1 cellular context compared by ENCODE assay signal in the genomic region with DNA sequence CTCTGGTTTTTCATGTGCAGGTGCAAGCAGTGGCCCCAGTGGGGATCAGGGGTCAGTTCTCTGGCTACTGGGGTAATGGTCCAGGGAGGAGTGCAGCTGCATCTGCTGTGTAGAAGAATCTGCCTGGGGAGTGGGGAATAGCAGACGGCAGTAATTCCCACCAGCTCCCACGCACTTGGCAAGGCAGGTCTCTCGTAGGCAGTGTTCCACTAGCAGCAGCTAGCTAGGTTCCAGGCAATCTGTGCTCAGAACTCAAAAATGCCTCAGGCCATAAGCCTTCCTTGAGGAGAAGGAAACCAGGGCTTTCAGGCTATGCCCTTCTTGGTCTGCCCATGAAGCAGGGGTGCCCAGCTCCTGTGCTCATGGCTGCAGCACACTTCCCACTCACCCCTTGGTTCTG.
TF ChIP-seq lines count a peak whose summit lies in the region.

No MANE protein-coding gene starts in this region.

TF ChIP-seq in IMR-90, 13 proteins besides CTCF, POLR2A, EP300 and RAD21 (continued from another document):
- TF ChIP-seq, protein P1, sequence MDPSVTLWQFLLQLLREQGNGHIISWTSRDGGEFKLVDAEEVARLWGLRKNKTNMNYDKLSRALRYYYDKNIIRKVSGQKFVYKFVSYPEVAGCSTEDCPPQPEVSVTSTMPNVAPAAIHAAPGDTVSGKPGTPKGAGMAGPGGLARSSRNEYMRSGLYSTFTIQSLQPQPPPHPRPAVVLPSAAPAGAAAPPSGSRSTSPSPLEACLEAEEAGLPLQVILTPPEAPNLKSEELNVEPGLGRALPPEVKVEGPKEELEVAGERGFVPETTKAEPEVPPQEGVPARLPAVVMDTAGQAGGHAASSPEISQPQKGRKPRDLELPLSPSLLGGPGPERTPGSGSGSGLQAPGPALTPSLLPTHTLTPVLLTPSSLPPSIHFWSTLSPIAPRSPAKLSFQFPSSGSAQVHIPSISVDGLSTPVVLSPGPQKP (IDR thresholded peaks at IDR 0.05; ENCODE audit: borderline replicate concordance, low read depth, low read length): no peak
- TF ChIP-seq FOS (IDR thresholded peaks at IDR 0.05; ENCODE audit: low read depth, low read length) (no peak), MXI1 (IDR thresholded peaks at IDR 0.05; ENCODE audit: borderline replicate concordance, low read depth, low read length) (no peak), BHLHE40 (IDR thresholded peaks at IDR 0.05; ENCODE audit: low read depth, low read length) (no peak), SMC3 (IDR thresholded peaks at IDR 0.05; ENCODE audit: low read depth, low read length) (no peak), RCOR1 (IDR thresholded peaks at IDR 0.05; ENCODE audit: insufficient replicate concordance, low read length) (no peak), CEBPB (IDR thresholded peaks at IDR 0.05; ENCODE audit: low read depth, low read length) (no peak), NFE2L2 (IDR thresholded peaks at IDR 0.05; ENCODE audit: low read depth, low read length) (no peak), MAFK (IDR thresholded peaks at IDR 0.05; ENCODE audit: low read depth, low read length) (no peak), CHD1 (IDR thresholded peaks at IDR 0.05; ENCODE audit: low read depth, low read length) (no peak)
- TF ChIP-seq, protein P2, sequence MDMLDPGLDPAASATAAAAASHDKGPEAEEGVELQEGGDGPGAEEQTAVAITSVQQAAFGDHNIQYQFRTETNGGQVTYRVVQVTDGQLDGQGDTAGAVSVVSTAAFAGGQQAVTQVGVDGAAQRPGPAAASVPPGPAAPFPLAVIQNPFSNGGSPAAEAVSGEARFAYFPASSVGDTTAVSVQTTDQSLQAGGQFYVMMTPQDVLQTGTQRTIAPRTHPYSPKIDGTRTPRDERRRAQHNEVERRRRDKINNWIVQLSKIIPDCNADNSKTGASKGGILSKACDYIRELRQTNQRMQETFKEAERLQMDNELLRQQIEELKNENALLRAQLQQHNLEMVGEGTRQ (IDR thresholded peaks at IDR 0.05; ENCODE audit: low read depth, low read length): no peak
